Comparison of ENCODE assay signal across 16 cellular contexts in the genomic region with DNA sequence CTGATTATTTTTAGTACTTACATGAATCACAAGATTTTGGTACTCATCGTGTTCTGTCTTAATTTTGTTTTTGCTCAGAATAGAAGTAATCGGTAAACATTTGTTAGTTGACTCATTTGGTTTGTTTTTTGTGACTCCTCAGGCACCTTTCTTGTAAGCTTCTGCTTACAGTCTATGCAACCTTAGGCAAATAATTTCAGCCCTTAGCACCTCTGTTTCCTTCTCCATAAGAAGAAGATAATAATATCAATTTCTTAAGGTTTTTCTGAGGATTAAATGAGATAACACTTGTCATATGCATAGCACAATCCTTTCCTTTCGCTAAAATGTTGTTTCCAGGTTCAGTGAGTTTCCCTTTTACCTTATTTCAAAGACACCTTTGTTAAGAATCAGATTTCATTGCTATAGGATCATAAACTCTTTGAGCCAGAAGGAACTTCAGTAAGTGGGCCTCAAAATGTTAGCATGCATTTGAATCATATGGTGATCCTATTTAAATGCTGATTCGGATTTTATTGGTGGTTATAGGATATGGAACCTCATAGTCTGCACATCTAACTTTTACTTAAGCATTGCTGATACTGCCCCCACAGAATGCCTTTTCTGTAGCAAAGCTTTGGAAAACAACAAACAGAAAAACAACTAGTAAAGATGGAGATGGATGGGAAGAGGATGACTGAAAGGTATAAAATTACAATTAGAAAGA.
DNase-seq lines count a peak whose midpoint lies in the region; ATAC-seq, FAIRE-seq and TF ChIP-seq lines count a peak whose summit lies in the region.
"Had no signal": no experiment of that assay in that cellular context is flagged by ENCODE, and none has a peak within 500 bp of the region (broad histone marks: within the 10 kb centered on the region; RNA-seq: fewer than 3 reads in every experiment).

No MANE protein-coding gene starts in this region.

- no peak overlapping the region for H3K27ac ChIP-seq in VCaP
- H3K27ac ChIP-seq in psoas muscle = no peak overlapping the region
- H3K27ac ChIP-seq: Peyer's patch, SK-N-MC had no signal

- H3K27me3 ChIP-seq in psoas muscle (ENCODE audit: insufficient read depth in 3 of 3, low read length in 2 of 3) = no peaks in the 10 kb centered on the region
- H3K27me3 ChIP-seq: Peyer's patch had no signal

- no peaks in the 10 kb centered on the region for H3K4me1 ChIP-seq in psoas muscle
- H3K4me1 ChIP-seq: HAP-1, Peyer's patch had no signal

- peak; percentile 27 for FAIRE-seq in GM12892 (lab: Jason Lieb, UNC)

- WGBS in psoas muscle, 3 donors = 67 to 70% (median 69%) methylated on average over 4 of the region's 4 CpGs

- H3K36me3 ChIP-seq in psoas muscle (ENCODE audit: insufficient read depth in 1 of 2, low read depth in 1 of 2) = no peaks in the 10 kb centered on the region
- H3K36me3 ChIP-seq: HAP-1, Peyer's patch had no signal

- DNase-seq in GM12892 (ENCODE audit: insufficient read length) (no peak), neural crest cell (ENCODE audit: low read depth, low spot score) (no peak), Kasumi-1 (lab: John Stamatoyannopoulos, UW) (no peak), glutamatergic neuron (no peak), psoas muscle (no peak), CD14-positive monocyte (ENCODE audit: low spot score) (no peak)
- DNase-seq: NCI-H187 treated with DMSO at 0.1 percent for 48 hours, NCI-H345, Peyer's patch, Right ventricle myocardium superior, T-helper 1 cell had no signal

- no peak overlapping the region for H3K4me3 ChIP-seq in psoas muscle
- H3K4me3 ChIP-seq: HAP-1, Peyer's patch, SK-N-MC had no signal

- H3K9me3 ChIP-seq in psoas muscle = no peaks in the 10 kb centered on the region
- H3K9me3 ChIP-seq: HAP-1, Peyer's patch had no signal

- peak; percentile 6 for TF ChIP-seq CTCF in VCaP (conservative IDR thresholded peaks at IDR 0.05)
- peak; percentile 8 for TF ChIP-seq CTCF in neural crest cell (conservative IDR thresholded peaks at IDR 0.05)
- TF ChIP-seq CTCF in glutamatergic neuron (IDR thresholded peaks at IDR 0.05; ENCODE audit: partially characterized antibody, unreplicated experiment) = no peak
- no peak for TF ChIP-seq CTCF in psoas muscle (IDR thresholded peaks at IDR 0.05)
- no peak for TF ChIP-seq CTCF in CD14-positive monocyte (IDR thresholded peaks at IDR 0.05)

- ATAC-seq in HG02973 (IDR thresholded peaks at IDR 0.05; ENCODE audit: unreplicated experiment) = peak; percentile 48
- ATAC-seq in psoas muscle = no peak

- no peak for TF ChIP-seq POLR2A in GM12892 (IDR thresholded peaks at IDR 0.05; ENCODE audit: low read depth, low read length)

- H3K36me3 Mint-ChIP-seq in neural crest cell (ENCODE audit: low read depth) = no peaks in the 10 kb centered on the region
- no peaks in the 10 kb centered on the region for H3K36me3 Mint-ChIP-seq in glutamatergic neuron (ENCODE audit: unreplicated experiment)
- no peaks in the 10 kb centered on the region for H3K36me3 Mint-ChIP-seq in CD14-positive monocyte
- H3K36me3 Mint-ChIP-seq: CD4-positive, CD25-positive, alpha-beta regulatory T cell had no signal

- no peak overlapping the region for H3K27ac Mint-ChIP-seq in neural crest cell (ENCODE audit: unreplicated experiment)
- no peak overlapping the region for H3K27ac Mint-ChIP-seq in glutamatergic neuron (ENCODE audit: unreplicated experiment)
- no peak overlapping the region for H3K27ac Mint-ChIP-seq in CD14-positive monocyte
- H3K27ac Mint-ChIP-seq: CD4-positive, CD25-positive, alpha-beta regulatory T cell had no signal

- H3K27me3 Mint-ChIP-seq in neural crest cell (ENCODE audit: low read depth) (no peaks in the 10 kb centered on the region), glutamatergic neuron (ENCODE audit: unreplicated experiment) (no peaks in the 10 kb centered on the region), CD14-positive monocyte (ENCODE audit: low read depth in 3 of 3) (no peaks in the 10 kb centered on the region)
- H3K27me3 Mint-ChIP-seq: CD4-positive, CD25-positive, alpha-beta regulatory T cell had no signal

- H3K9me3 Mint-ChIP-seq in neural crest cell (no peaks in the 10 kb centered on the region), glutamatergic neuron (ENCODE audit: unreplicated experiment) (no peaks in the 10 kb centered on the region), CD14-positive monocyte (no peaks in the 10 kb centered on the region)
- H3K9me3 Mint-ChIP-seq: CD4-positive, CD25-positive, alpha-beta regulatory T cell had no signal

- H3K4me3 Mint-ChIP-seq in neural crest cell (no peak overlapping the region), glutamatergic neuron (ENCODE audit: unreplicated experiment) (no peak overlapping the region), CD14-positive monocyte (no peak overlapping the region)
- H3K4me3 Mint-ChIP-seq: CD4-positive, CD25-positive, alpha-beta regulatory T cell had no signal

- peaks cover 17% of the 10 kb centered on the region for H3K4me1 Mint-ChIP-seq in neural crest cell
- no peaks in the 10 kb centered on the region for H3K4me1 Mint-ChIP-seq in glutamatergic neuron (ENCODE audit: low read depth, unreplicated experiment)
- no peaks in the 10 kb centered on the region for H3K4me1 Mint-ChIP-seq in CD14-positive monocyte

- intact Hi-C loops in psoas muscle (cut with DNase I) (no loop called here), CD14-positive monocyte (cut with micrococcal nuclease) (no loop called here)

Comparison
In these comparisons a context has a peak if more than half of its experiments do, and no peak if none do; other contexts are left out.
1. CTCF ChIP-seq: peak in VCaP (single experiment) and neural crest cell (single experiment); none in glutamatergic neuron (single experiment), psoas muscle (single experiment) and CD14-positive monocyte (single experiment).